20 cellular contexts compared by ENCODE assay signal in genomic region chr11:115845872-115846271, GRCh38.
"Had no signal": no experiment of that assay in that cellular context is flagged by ENCODE, and none has a peak within 500 bp of the region (broad histone marks: within the 10 kb centered on the region; RNA-seq: fewer than 3 reads in every experiment).

No MANE protein-coding gene starts in this region.

- H3K4me3 ChIP-seq: gastroesophageal sphincter, hepatocyte, neural progenitor cell, ovary, spleen, stomach had no signal

- H3K79me2 ChIP-seq: hepatocyte had no signal

- ATAC-seq: esophagus mucosa; gastroesophageal sphincter; left colon; natural killer cell treated with Interleukin-12 subunit alpha and Interleukin-12 subunit beta and Interleukin-15 and Interleukin-18, amount 100 ng/mL, for 72 hours; sciatic nerve; stimulated activated naive B cell treated with anti-CD40 and anti-IgM and Interleukin-4, amounts not matched to agents 10 μg/mL and 1 μg/mL and 100 μg/mL, for 72 hours had no signal

- H3K9ac ChIP-seq: neural progenitor cell had no signal

- H3K27ac ChIP-seq: gastroesophageal sphincter, hepatocyte, neural progenitor cell, ovary, spleen, stomach had no signal

- H2AFZ ChIP-seq: hepatocyte, neural progenitor cell had no signal

- H3K9me3 ChIP-seq: ovary, stomach had no signal

- H3K27me3 ChIP-seq: gastroesophageal sphincter, hepatocyte, neural progenitor cell, ovary, stomach had no signal

- H3K4me1 ChIP-seq: spleen had no signal

- FAIRE-seq: endometrium had no signal

- DNase-seq: effector memory CD4-positive, alpha-beta T cell; glutamatergic neuron; left colon; mammary epithelial cell; nucleus accumbens; ovary; spleen; stimulated activated CD4-positive, alpha-beta T cell treated with anti-CD3 and anti-CD28 coated beads, Interleukin-15, amount 100 ng/mL, for 24 hours; stimulated activated CD4-positive, alpha-beta T cell treated with anti-CD3 and anti-CD28 coated beads, Interleukin-1b, Interleukin-23, amount 100 ng/mL, for 48 hours; stimulated activated CD4-positive, alpha-beta T cell treated with anti-CD3 and anti-CD28 coated beads, Interleukin-4, amount 100 ng/mL, for 24 hours; stimulated activated naive B cell treated with anti-CD40 and anti-IgM and Interleukin-4, amounts not matched to agents 10 μg/mL and 1 μg/mL and 100 μg/mL, for 72 hours; stomach; trophoblast cell had no signal

- H3K4me2 ChIP-seq: hepatocyte, neural progenitor cell had no signal

- H3K36me3 ChIP-seq: gastroesophageal sphincter, neural progenitor cell, ovary, spleen, stomach had no signal
